In genomic region chr20:23227274-23227673, GRCh38 we compare ENCODE assay signal across 14 cellular contexts.
DNase-seq lines count a peak whose midpoint lies in the region; ATAC-seq and TF ChIP-seq lines count a peak whose summit lies in the region.
"Had no signal": no experiment of that assay in that cellular context is flagged by ENCODE, and none has a peak within 500 bp of the region (broad histone marks: within the 10 kb centered on the region; RNA-seq: fewer than 3 reads in every experiment).

No MANE protein-coding gene starts in this region.

- H3K18ac ChIP-seq in mesenchymal stem cell (ENCODE audit: low read depth in 1 of 2, low read length in 2 of 2): peak overlapping the region; percentile 31 to 93

- H3K9ac ChIP-seq in mesenchymal stem cell (ENCODE audit: low read length): no peak overlapping the region
- H3K9ac ChIP-seq: GM23248, KMS-11 had no signal

- intact Hi-C loops in Caco-2 (cut with micrococcal nuclease; ENCODE audit: unreplicated experiment): no loop called here

- H3K4me1 ChIP-seq in Caco-2 (peaks cover 49% of the 10 kb centered on the region), mesenchymal stem cell (ENCODE audit: control insufficient read depth, insufficient read depth, low read depth, low read length) (peaks cover 5% of the 10 kb centered on the region)

- no peak overlapping the region for H3K23ac ChIP-seq in mesenchymal stem cell (ENCODE audit: low read length in 2 of 2)

- H3K9me3 ChIP-seq in Caco-2 (peaks cover 24% of the 10 kb centered on the region), MG63 (no peaks in the 10 kb centered on the region), mesenchymal stem cell (ENCODE audit: control insufficient read depth, low read length) (peaks cover 16% of the 10 kb centered on the region)

- no peaks in the 10 kb centered on the region for H3K27me3 ChIP-seq in Caco-2 (replicated peaks; ENCODE audit: control insufficient read depth, insufficient read depth, low read length)
- H3K27me3 ChIP-seq in MG63: no peaks in the 10 kb centered on the region
- no peaks in the 10 kb centered on the region for H3K27me3 ChIP-seq in mesenchymal stem cell (ENCODE audit: control insufficient read depth in 1 of 2, insufficient read depth in 1 of 2, low read length in 2 of 2)

- H2BK12ac ChIP-seq in mesenchymal stem cell (ENCODE audit: low read length in 2 of 2): peak overlapping the region; percentile 29 to 93

- H4K8ac ChIP-seq in mesenchymal stem cell (ENCODE audit: low read length): peak overlapping the region; percentile 54

- H3K36me3 ChIP-seq in Caco-2 (ENCODE audit: control insufficient read depth, insufficient read depth, low read length) (no peaks in the 10 kb centered on the region), MG63 (no peaks in the 10 kb centered on the region), mesenchymal stem cell (ENCODE audit: control insufficient read depth in 1 of 2, insufficient read depth in 2 of 2, low read depth in 1 of 2, low read length in 2 of 2) (no peaks in the 10 kb centered on the region)

- no peaks in the 10 kb centered on the region for H3K27me3 Mint-ChIP-seq in Caco-2 (ENCODE audit: insufficient read depth, unreplicated experiment)

- no peak overlapping the region for H2AK5ac ChIP-seq in mesenchymal stem cell (ENCODE audit: low read length, severe bottlenecking)

- no peak overlapping the region for H3K27ac ChIP-seq in mesenchymal stem cell (ENCODE audit: low read length, poor library complexity, severe bottlenecking)
- H3K27ac ChIP-seq: GM23248, KMS-11 had no signal

- peak overlapping the region; percentile 65 for H4K91ac ChIP-seq in mesenchymal stem cell (ENCODE audit: low read length)

- peak overlapping the region in 1 of 2 experiments; percentile 61 for H3K14ac ChIP-seq in mesenchymal stem cell (ENCODE audit: low read length in 2 of 2)

- peak overlapping the region; percentile 34 for H3K27ac Mint-ChIP-seq in Caco-2 (ENCODE audit: unreplicated experiment)
- H3K27ac Mint-ChIP-seq: CD4-positive, alpha-beta T cell had no signal

- H3K36me3 Mint-ChIP-seq in Caco-2 (ENCODE audit: insufficient read depth, unreplicated experiment): peaks cover 13% of the 10 kb centered on the region

- TF ChIP-seq CTCF in Caco-2 (IDR thresholded peaks at IDR 0.05; ENCODE audit: insufficient read depth in 1 of 2, low read depth in 1 of 2, low read length in 1 of 2, severe bottlenecking in 1 of 2, unreplicated experiment in 1 of 2): no peak

- H3K4me3 Mint-ChIP-seq in Caco-2 (ENCODE audit: unreplicated experiment): no peak overlapping the region
- H3K4me3 Mint-ChIP-seq: CD4-positive, alpha-beta T cell had no signal

- H2AFZ ChIP-seq in mesenchymal stem cell (ENCODE audit: low read depth, low read length): no peak overlapping the region
- H2AFZ ChIP-seq: GM23248 had no signal

- H3K79me1 ChIP-seq in mesenchymal stem cell (replicated peaks; ENCODE audit: low read length, poor library complexity, severe bottlenecking): no peaks in the 10 kb centered on the region

- H2BK5ac ChIP-seq in mesenchymal stem cell (ENCODE audit: low read depth, low read length, poor library complexity, severe bottlenecking): no peak overlapping the region

- POLR2A ChIA-PET in Caco-2 (lab: Charles Lee): no interaction called here

- H2BK120ac ChIP-seq in mesenchymal stem cell (ENCODE audit: low read depth, low read length): peak overlapping the region; percentile 22

- H3K4me3 ChIP-seq in Caco-2 (ENCODE audit: low read depth, low read length) (no peak overlapping the region), MG63 (no peak overlapping the region), mesenchymal stem cell (ENCODE audit: insufficient read depth in 1 of 2, low read depth in 1 of 2, low read length in 2 of 2) (no peak overlapping the region)
- H3K4me3 ChIP-seq: GM23248 had no signal

- DNase-seq in Caco-2 (no peak), MG63 (peak; percentile 71), mesenchymal stem cell (no peak), ureter (ENCODE audit: low spot score) (peak; percentile 27)
- DNase-seq: ACHN; C1 segment of cervical spinal cord; CD4-positive, alpha-beta T cell; DMS79; GM23248 had no signal

- peaks cover 34% of the 10 kb centered on the region for H3K4me1 Mint-ChIP-seq in Caco-2 (ENCODE audit: low read depth, unreplicated experiment)

- no peak overlapping the region for H3K4me2 ChIP-seq in mesenchymal stem cell (ENCODE audit: low read length, poor library complexity, severe bottlenecking)
- H3K4me2 ChIP-seq: KMS-11 had no signal

- no peak for ATAC-seq in HG02678 (IDR thresholded peaks at IDR 0.05; ENCODE audit: unreplicated experiment)
- no peak for ATAC-seq in GM19452 (IDR thresholded peaks at IDR 0.05; ENCODE audit: unreplicated experiment)
- ATAC-seq in GM21360 (IDR thresholded peaks at IDR 0.05; ENCODE audit: unreplicated experiment): no peak
- ATAC-seq: HCT116 had no signal

- CTCF ChIA-PET in Caco-2 (lab: Charles Lee): no interaction called here

- H2BK15ac ChIP-seq in mesenchymal stem cell (ENCODE audit: low read depth, poor library complexity, severe bottlenecking): peak overlapping the region; percentile 44

- no TSS peak for BruUV-seq in Caco-2 (replicated peaks; lab: Mats Ljungman, UMichigan)

- H3K9me3 Mint-ChIP-seq in Caco-2 (ENCODE audit: unreplicated experiment): peaks cover 14% of the 10 kb centered on the region

- H3K4ac ChIP-seq in mesenchymal stem cell (ENCODE audit: low read depth in 1 of 2, low read length in 2 of 2): peak overlapping the region; percentile 88 to 90

- WGBS in mesenchymal stem cell: 55% methylated on average over 3 of the region's 4 CpGs

Comparison
In these comparisons a context has a peak if more than half of its experiments do, and no peak if none do; other contexts are left out.
1. DNase-seq: peak in MG63 (single experiment) and ureter (single experiment); none in Caco-2 (0 of 2) and mesenchymal stem cell (single experiment).